20 cellular contexts compared by ENCODE assay signal in genomic region chr14:96671218-96671617, GRCh38.
"Had no signal": no experiment of that assay in that cellular context is flagged by ENCODE, and none has a peak within 500 bp of the region (broad histone marks: within the 10 kb centered on the region; RNA-seq: fewer than 3 reads in every experiment).

No MANE protein-coding gene starts in this region.

- H3K27ac Mint-ChIP-seq: dendritic cell treated with granulocyte-macrophage colony-stimulating factor and Interleukin-4, amounts not matched to agents 40 ng/mL and 50 ng/mL, for 4 days; effector memory CD8-positive, alpha-beta T cell; mesothelial cell of epicardium had no signal

- H3K4me3 ChIP-seq: colonic mucosa, esophagus squamous epithelium, gastrocnemius medialis, heart right ventricle, left lung, lower lobe of right lung, mucosa of descending colon had no signal

- ATAC-seq: effector memory CD8-positive, alpha-beta T cell; gastrocnemius medialis; heart right ventricle; left cardiac atrium; left lung; left ventricle myocardium superior; lower lobe of right lung; mucosa of descending colon had no signal

- H3K36me3 ChIP-seq: colonic mucosa, esophagus squamous epithelium, gastrocnemius medialis, heart right ventricle, left lung, lower lobe of right lung had no signal

- H3K4me1 ChIP-seq: colonic mucosa, gastrocnemius medialis, heart right ventricle, left lung, lower lobe of right lung had no signal

- H3K27me3 ChIP-seq: colonic mucosa, esophagus squamous epithelium, gastrocnemius medialis had no signal

- H3K4me3 Mint-ChIP-seq: dendritic cell treated with granulocyte-macrophage colony-stimulating factor and Interleukin-4, amounts not matched to agents 40 ng/mL and 50 ng/mL, for 4 days; effector memory CD8-positive, alpha-beta T cell; mesothelial cell of epicardium had no signal

- H3K4me1 Mint-ChIP-seq: mesothelial cell of epicardium had no signal

- DNase-seq: colonic mucosa; cortex of kidney; effector CD8-positive, alpha-beta T cell; effector memory CD8-positive, alpha-beta T cell; esophagus squamous epithelium; foreskin fibroblast; foreskin melanocyte; gastrocnemius medialis; glutamatergic neuron; head of caudate nucleus; heart right ventricle; hippocampal formation; left cardiac atrium; left lung; left ventricle myocardium superior; lower lobe of right lung; mesenchymal stem cell; mucosa of descending colon had no signal

- H3K9me3 Mint-ChIP-seq: dendritic cell treated with granulocyte-macrophage colony-stimulating factor and Interleukin-4, amounts not matched to agents 40 ng/mL and 50 ng/mL, for 4 days; effector memory CD8-positive, alpha-beta T cell; mesothelial cell of epicardium had no signal

- H3K36me3 Mint-ChIP-seq: mesothelial cell of epicardium had no signal

- H3K9me3 ChIP-seq: colonic mucosa, esophagus squamous epithelium, gastrocnemius medialis, heart right ventricle, left lung, lower lobe of right lung, mucosa of descending colon had no signal

- H3K27ac ChIP-seq: colonic mucosa, esophagus squamous epithelium, gastrocnemius medialis, heart right ventricle, left lung, lower lobe of right lung had no signal
